In genomic region chr1:19816737-19817086, GRCh38 we compare ENCODE assay signal across 8 cellular contexts. TPM values are rescaled to one million over a fixed set of nuclear protein-coding genes. Genes with fewer than 3 reads are reported as not detected.
"Had no signal": no experiment of that assay in that cellular context is flagged by ENCODE, and none has a peak within 500 bp of the region (broad histone marks: within the 10 kb centered on the region; RNA-seq: fewer than 3 reads in every experiment).

No MANE protein-coding gene starts in this region.

RNA-seq across cellular contexts. Expression of gene RNF186, which starts 1.6 kb away (rescaled TPM):
- total RNA-seq: activated CD8-positive, alpha-beta T cell treated with anti-CD3 and anti-CD28 coated beads, Interleukin-2, amount 10 ng/mL, durations not matched to agents 7 days and 5 days; activated naive CD8-positive, alpha-beta T cell treated with anti-CD3 and anti-CD28 coated beads, Interleukin-2, amount 10 ng/mL, durations not matched to agents 7 days and 5 days; adrenal gland; bronchial epithelial cell; NCI-H460; OCI-LY7; Right ventricle myocardium inferior had no signal
- polyA plus RNA-seq: adrenal gland, SK-N-SH had no signal
